ENCODE assay signal across 36 cellular contexts in the genomic region with DNA sequence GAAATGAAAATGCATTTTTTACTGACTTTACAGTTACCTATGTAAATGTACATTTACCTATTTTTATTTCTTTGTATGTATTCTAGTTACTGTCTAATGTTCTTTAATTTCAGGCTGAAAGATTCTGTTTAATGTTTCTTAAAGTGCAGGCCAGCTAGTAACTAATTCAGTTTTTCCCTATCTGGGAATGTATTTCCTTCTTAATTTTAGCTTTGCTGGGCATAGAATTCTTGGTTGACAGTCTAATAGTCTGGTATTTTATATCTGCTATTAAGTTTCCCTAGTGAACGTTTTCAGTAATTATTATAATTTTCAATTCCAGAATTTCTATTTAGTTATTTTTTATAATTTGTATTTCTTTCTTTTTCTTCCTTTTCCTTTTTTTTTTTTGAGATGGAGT.
"Had no signal": no experiment of that assay in that cellular context is flagged by ENCODE, and none has a peak within 500 bp of the region (broad histone marks: within the 10 kb centered on the region; RNA-seq: fewer than 3 reads in every experiment).

No MANE protein-coding gene starts in this region.

- H3K36me3 ChIP-seq: MG63 had no signal

- DNase-seq: Karpas-422, Kasumi-1, MG63, MM.1S, MV-4-11, NCI-H1048, NCI-H1092, NCI-H1092 treated with DMSO at 0.1 percent for 48 hours, NCI-H1105, NCI-H1105 treated with DMSO at 0.1 percent for 48 hours, NCI-H1417, NCI-H1417 treated with DMSO at 0.1 percent for 48 hours, NCI-H1436, NCI-H1436 treated with DMSO at 0.1 percent for 48 hours, NCI-H146, NCI-H1694, NCI-H1694 treated with DMSO at 0.1 percent for 48 hours, NCI-H187, NCI-H187 treated with DMSO at 0.1 percent for 48 hours, NCI-H1930, NCI-H2029, NCI-H2029 treated with DMSO at 0.1 percent for 48 hours, NCI-H2081, NCI-H2081 treated with DMSO at 0.1 percent for 48 hours, NCI-H2107, NCI-H2171, NCI-H2171 treated with DMSO at 0.1 percent for 48 hours, NCI-H2227 treated with DMSO at 0.1 percent for 48 hours, NCI-H226, NCI-H345, NCI-H446, NCI-H446 treated with DMSO at 0.1 percent for 48 hours, NCI-H510A, NCI-H510A treated with DMSO at 0.1 percent for 48 hours, NCI-H524, NCI-H524 treated with DMSO at 0.1 percent for 48 hours had no signal

- H3K4me3 ChIP-seq: MG63 had no signal

- H3K27me3 ChIP-seq: MG63 had no signal
